Comparison of ENCODE assay signal across 1 cellular context in genomic region chr15:48052871-48053383, GRCh38.
TF ChIP-seq lines count a peak whose summit lies in the region.

No MANE protein-coding gene starts in this region.

TF ChIP-seq in SK-N-SH, 30 proteins besides CTCF, POLR2A, EP300 and RAD21 (continued from another document):
- no peak for TF ChIP-seq REST (IDR thresholded peaks at IDR 0.05; ENCODE audit: low read depth, low read length)
- no peak for TF ChIP-seq RCOR1 (IDR thresholded peaks at IDR 0.05; ENCODE audit: low read length)
- no peak for TF ChIP-seq POLR2AphosphoS5 (IDR thresholded peaks at IDR 0.05; ENCODE audit: low read depth, low read length)
- TF ChIP-seq FOXM1 (IDR thresholded peaks at IDR 0.05; ENCODE audit: low read depth): no peak
